Comparison of ENCODE assay signal across 18 cellular contexts in the genomic region with DNA sequence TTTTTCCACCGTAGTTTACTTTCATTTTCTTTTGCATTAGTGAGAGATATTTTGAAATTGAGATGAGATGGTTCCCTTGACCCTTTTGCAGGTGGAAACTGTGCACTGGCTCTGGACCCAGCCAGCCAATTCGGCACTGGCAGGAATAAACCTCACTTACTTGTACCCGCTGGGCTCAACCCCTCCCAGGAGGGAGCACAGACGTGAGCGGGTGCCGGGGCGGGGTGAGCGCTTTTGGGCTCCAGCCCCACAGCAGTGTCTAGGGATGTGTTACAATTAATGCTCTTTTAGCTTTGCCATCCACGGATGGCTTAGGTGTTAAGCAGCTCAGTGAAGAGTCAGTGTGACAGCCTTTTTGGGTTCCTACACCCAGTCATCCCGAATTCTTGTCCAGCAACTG.
"Had no signal": no experiment of that assay in that cellular context is flagged by ENCODE, and none has a peak within 500 bp of the region (broad histone marks: within the 10 kb centered on the region; RNA-seq: fewer than 3 reads in every experiment).

No MANE protein-coding gene starts in this region.

- H3K4me1 ChIP-seq: esophagus squamous epithelium, gastroesophageal sphincter, upper lobe of left lung had no signal

- H3K9me3 ChIP-seq: esophagus squamous epithelium, gastroesophageal sphincter, upper lobe of left lung had no signal

- H3K36me3 ChIP-seq: esophagus squamous epithelium, gastroesophageal sphincter, upper lobe of left lung had no signal

- H3K27me3 ChIP-seq: esophagus squamous epithelium, gastroesophageal sphincter, upper lobe of left lung had no signal

- DNase-seq: activated CD4-positive, alpha-beta memory T cell treated with anti-CD3 and anti-CD28 coated beads, Interleukin-2, amount 10 ng/mL, durations not matched to agents 7 days and 5 days; activated CD4-positive, alpha-beta T cell treated with anti-CD3 and anti-CD28 coated beads, Interleukin-2, amount 10 ng/mL, durations not matched to agents 24 days and 14 days; activated effector memory CD4-positive, alpha-beta T cell treated with anti-CD3 and anti-CD28 coated beads, Interleukin-2, amount 50 U/mL, for 16 hours; activated naive CD4-positive, alpha-beta T cell treated with anti-CD3 and anti-CD28 coated beads, Interleukin-2, amount 50 U/mL, for 16 hours; activated naive CD8-positive, alpha-beta T cell treated with anti-CD3 and anti-CD28 coated beads, Interleukin-2, amount 50 U/mL, for 24 hours; cerebellar nuclear complex; endodermal cell; esophagus squamous epithelium; head of caudate nucleus; hypothalamus; naive thymus-derived CD4-positive, alpha-beta T cell; retina; stimulated activated CD4-positive, alpha-beta T cell treated with anti-CD3 and anti-CD28 coated beads, Interleukin-4, amount 100 ng/mL, for 24 hours; stimulated activated naive CD8-positive, alpha-beta T cell treated with anti-CD3 and anti-CD28 coated beads, Interleukin-15, Interleukin-2, amounts not matched to agents 100 U/mL and 50 U/mL, for 24 hours had no signal

- H3K27ac ChIP-seq: coronary artery, esophagus squamous epithelium, gastroesophageal sphincter, upper lobe of left lung, VCaP had no signal

- H3K4me3 ChIP-seq: coronary artery, esophagus squamous epithelium, gastroesophageal sphincter, upper lobe of left lung had no signal
